17 cellular contexts compared by ENCODE assay signal in the genomic region with DNA sequence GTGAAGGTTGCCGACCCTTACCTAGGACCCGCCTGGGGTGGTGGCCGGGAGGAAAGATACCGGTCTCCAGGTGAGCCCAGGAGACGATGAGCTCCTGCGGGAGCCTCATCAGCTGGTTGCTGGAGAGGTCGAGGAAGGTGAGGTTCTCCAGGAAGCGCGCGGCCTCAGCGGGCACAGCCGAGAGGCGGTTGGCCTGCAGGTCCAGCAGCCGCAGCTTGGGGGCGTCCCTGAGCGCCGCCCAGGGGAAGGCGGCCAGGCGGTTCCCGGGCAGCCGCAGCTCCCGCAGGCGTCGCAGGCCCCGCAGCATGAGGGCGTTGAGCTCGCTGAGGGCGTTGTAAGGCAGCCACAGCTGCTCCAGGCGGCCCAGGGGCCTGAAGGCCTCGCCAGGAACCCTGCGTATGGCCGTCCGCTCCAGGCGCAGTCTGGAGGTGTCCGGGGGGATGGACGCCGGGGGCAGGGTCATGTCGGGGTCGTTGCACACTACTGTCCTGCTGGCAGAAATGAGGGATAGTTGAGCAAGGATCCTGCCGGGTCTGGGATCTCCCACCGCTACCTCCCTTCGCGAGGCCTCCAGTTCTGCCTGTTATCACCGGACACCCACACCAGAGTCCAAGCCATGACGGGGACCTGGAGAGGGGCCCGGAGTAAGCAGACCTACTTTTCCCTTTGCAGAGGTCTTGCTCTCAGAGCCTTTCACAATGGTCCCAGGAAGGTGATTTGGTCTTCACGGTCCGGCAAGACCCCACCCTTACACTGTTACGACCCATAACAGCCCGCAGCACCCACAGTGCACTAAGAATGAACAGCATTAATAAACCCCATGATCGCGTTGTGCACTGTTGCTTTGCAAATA. TPM values are rescaled to one million over a fixed set of nuclear protein-coding genes. Genes with fewer than 3 reads are reported as not detected.
DNase-seq lines count a peak whose midpoint lies in the region; ATAC-seq and TF ChIP-seq lines count a peak whose summit lies in the region.
"Had no signal": no experiment of that assay in that cellular context is flagged by ENCODE, and none has a peak within 500 bp of the region (broad histone marks: within the 10 kb centered on the region; RNA-seq: fewer than 3 reads in every experiment).

No MANE protein-coding gene starts in this region.

- H3K27ac ChIP-seq in smooth muscle cell (ENCODE audit: low read depth), result no peak overlapping the region
- H3K27ac ChIP-seq: A549, left lung had no signal

- TF ChIP-seq CTCF in smooth muscle cell (IDR thresholded peaks at IDR 0.05; ENCODE audit: borderline replicate concordance, insufficient read depth, poor library complexity, severe bottlenecking), result no peak

- intact Hi-C loops in activated CD4-positive, alpha-beta memory T cell treated with anti-CD3 and anti-CD28 coated beads for 36 hours (cut with micrococcal nuclease), result no loop called here
- intact Hi-C loops in left cardiac atrium (cut with DNase I), result no loop called here
- intact Hi-C loops in posterior cingulate gyrus (cut with DNase I), result no loop called here

- no peaks in the 10 kb centered on the region for H3K9me3 ChIP-seq in smooth muscle cell (replicated peaks; ENCODE audit: low read depth)
- H3K9me3 ChIP-seq: A549, left lung had no signal

- H3K4me3 ChIP-seq in smooth muscle cell, result no peak overlapping the region
- H3K4me3 ChIP-seq: A549, left lung had no signal

- no peaks in the 10 kb centered on the region for H3K9me3 Mint-ChIP-seq in activated CD4-positive, alpha-beta memory T cell treated with anti-CD3 and anti-CD28 coated beads for 36 hours
- no peaks in the 10 kb centered on the region for H3K9me3 Mint-ChIP-seq in activated CD4-positive, alpha-beta memory T cell treated with anti-CD3 and anti-CD28 coated beads, Interleukin-2, amount 10 ng/mL, durations not matched to agents 7 days and 5 days
- no peaks in the 10 kb centered on the region for H3K9me3 Mint-ChIP-seq in activated naive CD8-positive, alpha-beta T cell treated with anti-CD3 and anti-CD28 coated beads for 36 hours
- H3K9me3 Mint-ChIP-seq: CD8-positive, alpha-beta T cell had no signal

- H3K27ac Mint-ChIP-seq in activated CD4-positive, alpha-beta memory T cell treated with anti-CD3 and anti-CD28 coated beads for 36 hours, result no peak overlapping the region
- H3K27ac Mint-ChIP-seq in activated CD4-positive, alpha-beta memory T cell treated with anti-CD3 and anti-CD28 coated beads, Interleukin-2, amount 10 ng/mL, durations not matched to agents 7 days and 5 days, result no peak overlapping the region
- H3K27ac Mint-ChIP-seq in activated naive CD8-positive, alpha-beta T cell treated with anti-CD3 and anti-CD28 coated beads for 36 hours, result no peak overlapping the region
- H3K27ac Mint-ChIP-seq: CD8-positive, alpha-beta T cell; naive B cell had no signal

- no peak overlapping the region for H2AFZ ChIP-seq in smooth muscle cell (ENCODE audit: low read depth)

- H3K36me3 ChIP-seq in smooth muscle cell (ENCODE audit: low read depth), result no peaks in the 10 kb centered on the region
- H3K36me3 ChIP-seq: left lung had no signal

- H4K20me1 ChIP-seq in smooth muscle cell (ENCODE audit: low read depth), result no peaks in the 10 kb centered on the region

- CTCF ChIA-PET in activated CD4-positive, alpha-beta memory T cell treated with anti-CD3 and anti-CD28 coated beads for 36 hours (lab: Charles Lee), result interaction anchor here (0.7 to 1.4 kb wide), 2 partner anchors 26 to 90 kb away, joined by 3 to 4 read pairs; no protein-coding TSS in a partner anchor
- CTCF ChIA-PET in activated CD4-positive, alpha-beta memory T cell treated with anti-CD3 and anti-CD28 coated beads, Interleukin-2, amount 10 ng/mL, durations not matched to agents 7 days and 5 days (lab: Charles Lee), result interaction anchor here (1.1 to 1.6 kb wide), 2 partner anchors 27 to 300 kb away, joined by 3 to 4 read pairs; no protein-coding TSS in a partner anchor

- H3K9ac ChIP-seq in smooth muscle cell (ENCODE audit: low read depth), result no peak overlapping the region

- H3K27me3 ChIP-seq in smooth muscle cell (ENCODE audit: low read depth), result peaks cover 8% of the 10 kb centered on the region

- H3F3A ChIP-seq in smooth muscle cell (ENCODE audit: low read depth), result no peaks in the 10 kb centered on the region

- no peak overlapping the region for H3K4me2 ChIP-seq in smooth muscle cell
- H3K4me2 ChIP-seq: A549 had no signal

- H3K4me1 ChIP-seq in smooth muscle cell (ENCODE audit: low read depth), result no peaks in the 10 kb centered on the region
- H3K4me1 ChIP-seq: A549, left lung had no signal

- no peaks in the 10 kb centered on the region for H3K36me3 Mint-ChIP-seq in activated CD4-positive, alpha-beta memory T cell treated with anti-CD3 and anti-CD28 coated beads for 36 hours
- H3K36me3 Mint-ChIP-seq in activated CD4-positive, alpha-beta memory T cell treated with anti-CD3 and anti-CD28 coated beads, Interleukin-2, amount 10 ng/mL, durations not matched to agents 7 days and 5 days (ENCODE audit: low read depth), result no peaks in the 10 kb centered on the region
- H3K36me3 Mint-ChIP-seq in activated naive CD8-positive, alpha-beta T cell treated with anti-CD3 and anti-CD28 coated beads for 36 hours, result no peaks in the 10 kb centered on the region
- H3K36me3 Mint-ChIP-seq: CD8-positive, alpha-beta T cell had no signal

- H3K27me3 Mint-ChIP-seq in activated CD4-positive, alpha-beta memory T cell treated with anti-CD3 and anti-CD28 coated beads for 36 hours, result peaks cover 9% of the 10 kb centered on the region
- peaks cover 6% of the 10 kb centered on the region for H3K27me3 Mint-ChIP-seq in activated CD4-positive, alpha-beta memory T cell treated with anti-CD3 and anti-CD28 coated beads, Interleukin-2, amount 10 ng/mL, durations not matched to agents 7 days and 5 days
- H3K27me3 Mint-ChIP-seq in activated naive CD8-positive, alpha-beta T cell treated with anti-CD3 and anti-CD28 coated beads for 36 hours, result peaks cover 15% of the 10 kb centered on the region

- no peaks in the 10 kb centered on the region for H3K79me2 ChIP-seq in smooth muscle cell (ENCODE audit: low read depth)

- H3K4me1 Mint-ChIP-seq in activated CD4-positive, alpha-beta memory T cell treated with anti-CD3 and anti-CD28 coated beads for 36 hours (ENCODE audit: low read depth), result no peaks in the 10 kb centered on the region
- no peaks in the 10 kb centered on the region for H3K4me1 Mint-ChIP-seq in activated CD4-positive, alpha-beta memory T cell treated with anti-CD3 and anti-CD28 coated beads, Interleukin-2, amount 10 ng/mL, durations not matched to agents 7 days and 5 days
- no peaks in the 10 kb centered on the region for H3K4me1 Mint-ChIP-seq in activated naive CD8-positive, alpha-beta T cell treated with anti-CD3 and anti-CD28 coated beads for 36 hours
- H3K4me1 Mint-ChIP-seq: naive B cell had no signal

- 46% methylated on average over 52 of the region's 52 CpGs for WGBS in smooth muscle cell (ENCODE audit: low lambda C conversion rate)

- POLR2A ChIA-PET in activated CD4-positive, alpha-beta memory T cell treated with anti-CD3 and anti-CD28 coated beads for 36 hours (lab: Charles Lee), result no interaction called here
- POLR2A ChIA-PET in activated CD4-positive, alpha-beta memory T cell treated with anti-CD3 and anti-CD28 coated beads, Interleukin-2, amount 10 ng/mL, durations not matched to agents 7 days and 5 days (lab: Charles Lee), result no interaction called here

- ATAC-seq in left cardiac atrium, result peak; percentile 75 to 76
- no peak for ATAC-seq in HG02885 (IDR thresholded peaks at IDR 0.05; ENCODE audit: poor library complexity, unreplicated experiment)
- ATAC-seq: A549; CD8-positive, alpha-beta T cell; left lung; sciatic nerve had no signal

- DNase-seq in activated CD4-positive, alpha-beta memory T cell treated with anti-CD3 and anti-CD28 coated beads for 36 hours, result peak; percentile 15
- no peak for DNase-seq in activated CD4-positive, alpha-beta memory T cell treated with anti-CD3 and anti-CD28 coated beads, Interleukin-2, amount 10 ng/mL, durations not matched to agents 7 days and 5 days
- peak; percentile 12 for DNase-seq in activated naive CD8-positive, alpha-beta T cell treated with anti-CD3 and anti-CD28 coated beads for 36 hours
- DNase-seq in left cardiac atrium (no peak), retina (peak; percentile 44), smooth muscle cell (lab: John Stamatoyannopoulos, UW; ENCODE audit: unreplicated experiment) (no peak), posterior cingulate gyrus (no peak)
- DNase-seq: activated gamma-delta T cell treated with Interleukin-2 at 50 U/mL for 16 hours; CD8-positive, alpha-beta T cell; left lung; naive B cell; NCI-H1092; stimulated activated CD4-positive, alpha-beta T cell treated with anti-CD3 and anti-CD28 coated beads, Interleukin-4, amount 100 ng/mL, for 1 hour had no signal

- no peak overlapping the region for H3K4me3 Mint-ChIP-seq in activated CD4-positive, alpha-beta memory T cell treated with anti-CD3 and anti-CD28 coated beads for 36 hours
- no peak overlapping the region for H3K4me3 Mint-ChIP-seq in activated CD4-positive, alpha-beta memory T cell treated with anti-CD3 and anti-CD28 coated beads, Interleukin-2, amount 10 ng/mL, durations not matched to agents 7 days and 5 days
- no peak overlapping the region for H3K4me3 Mint-ChIP-seq in activated naive CD8-positive, alpha-beta T cell treated with anti-CD3 and anti-CD28 coated beads for 36 hours
- H3K4me3 Mint-ChIP-seq: CD8-positive, alpha-beta T cell; naive B cell had no signal

RNA-seq across cellular contexts. Expression of a gene that starts 3.9 kb away (rescaled TPM):
- not detected for total RNA-seq in activated CD4-positive, alpha-beta memory T cell treated with anti-CD3 and anti-CD28 coated beads for 36 hours
- total RNA-seq in activated CD4-positive, alpha-beta memory T cell treated with anti-CD3 and anti-CD28 coated beads, Interleukin-2, amount 10 ng/mL, durations not matched to agents 7 days and 5 days, result not detected
- total RNA-seq in activated naive CD8-positive, alpha-beta T cell treated with anti-CD3 and anti-CD28 coated beads for 36 hours, result not detected
- not detected for total RNA-seq in left cardiac atrium
- total RNA-seq in smooth muscle cell, result not detected in 2 replicates
- not detected in 2 replicates for polyA plus RNA-seq in smooth muscle cell
- total RNA-seq: CD8-positive, alpha-beta T cell; glomerular endothelial cell; left lung; sciatic nerve had no signal
- polyA plus RNA-seq: A549 had no signal

RNA-seq across cellular contexts. Expression of a gene that starts 7.4 kb away (rescaled TPM):
- not detected for total RNA-seq in activated CD4-positive, alpha-beta memory T cell treated with anti-CD3 and anti-CD28 coated beads for 36 hours
- total RNA-seq in activated CD4-positive, alpha-beta memory T cell treated with anti-CD3 and anti-CD28 coated beads, Interleukin-2, amount 10 ng/mL, durations not matched to agents 7 days and 5 days, result not detected
- not detected for total RNA-seq in activated naive CD8-positive, alpha-beta T cell treated with anti-CD3 and anti-CD28 coated beads for 36 hours
- total RNA-seq in left cardiac atrium (under 1 TPM in 1 of 2 donors, not detected in 1; 0.82 TPM), smooth muscle cell (not detected in 2 replicates)
- polyA plus RNA-seq in smooth muscle cell, result not detected in 2 replicates
- total RNA-seq: CD8-positive, alpha-beta T cell; glomerular endothelial cell; left lung had no signal
- polyA plus RNA-seq: A549 had no signal

RNA-seq across cellular contexts. Expression of a gene that starts 12.1 kb away (rescaled TPM):
- not detected for total RNA-seq in activated CD4-positive, alpha-beta memory T cell treated with anti-CD3 and anti-CD28 coated beads for 36 hours
- total RNA-seq in activated CD4-positive, alpha-beta memory T cell treated with anti-CD3 and anti-CD28 coated beads, Interleukin-2, amount 10 ng/mL, durations not matched to agents 7 days and 5 days, result not detected
- not detected for total RNA-seq in activated naive CD8-positive, alpha-beta T cell treated with anti-CD3 and anti-CD28 coated beads for 36 hours
- total RNA-seq in left cardiac atrium, result under 1 TPM in 1 of 2 donors, not detected in 1; 0.06 TPM
- total RNA-seq in smooth muscle cell, result not detected in 2 replicates
- not detected in 2 replicates for polyA plus RNA-seq in smooth muscle cell
- total RNA-seq: CD8-positive, alpha-beta T cell; glomerular endothelial cell; left lung; sciatic nerve had no signal
- polyA plus RNA-seq: A549 had no signal

RNA-seq across cellular contexts. Expression of a gene that starts 43.1 kb away (rescaled TPM):
- total RNA-seq in activated CD4-positive, alpha-beta memory T cell treated with anti-CD3 and anti-CD28 coated beads for 36 hours, result under 1 TPM; 0.40 to 0.75 TPM
- under 1 TPM; 0.38 to 0.45 TPM for total RNA-seq in activated CD4-positive, alpha-beta memory T cell treated with anti-CD3 and anti-CD28 coated beads, Interleukin-2, amount 10 ng/mL, durations not matched to agents 7 days and 5 days
- total RNA-seq in activated naive CD8-positive, alpha-beta T cell treated with anti-CD3 and anti-CD28 coated beads for 36 hours, result 1 to 10 TPM in 1 of 2 experiments, under 1 TPM in 1; 0.91 to 1.6 TPM
- 1 to 10 TPM in 1 of 2 donors, under 1 TPM in 1; 0.68 to 1.2 TPM for total RNA-seq in left cardiac atrium
- total RNA-seq in smooth muscle cell, result 0.67 and 4.3 TPM in 2 replicates
- polyA plus RNA-seq in smooth muscle cell, result 1.2 and 1.9 TPM in 2 replicates

Comparison
In these comparisons a context has a peak if more than half of its experiments do, and no peak if none do; other contexts are left out.
1. DNase-seq: peak in activated CD4-positive, alpha-beta memory T cell treated with anti-CD3 and anti-CD28 coated beads for 36 hours (single experiment), activated naive CD8-positive, alpha-beta T cell treated with anti-CD3 and anti-CD28 coated beads for 36 hours (single experiment) and retina (single experiment); none in activated CD4-positive, alpha-beta memory T cell treated with anti-CD3 and anti-CD28 coated beads, Interleukin-2, amount 10 ng/mL, durations not matched to agents 7 days and 5 days (single experiment), left cardiac atrium (single experiment), smooth muscle cell (single experiment) and posterior cingulate gyrus (0 of 10).